In the genomic region with DNA sequence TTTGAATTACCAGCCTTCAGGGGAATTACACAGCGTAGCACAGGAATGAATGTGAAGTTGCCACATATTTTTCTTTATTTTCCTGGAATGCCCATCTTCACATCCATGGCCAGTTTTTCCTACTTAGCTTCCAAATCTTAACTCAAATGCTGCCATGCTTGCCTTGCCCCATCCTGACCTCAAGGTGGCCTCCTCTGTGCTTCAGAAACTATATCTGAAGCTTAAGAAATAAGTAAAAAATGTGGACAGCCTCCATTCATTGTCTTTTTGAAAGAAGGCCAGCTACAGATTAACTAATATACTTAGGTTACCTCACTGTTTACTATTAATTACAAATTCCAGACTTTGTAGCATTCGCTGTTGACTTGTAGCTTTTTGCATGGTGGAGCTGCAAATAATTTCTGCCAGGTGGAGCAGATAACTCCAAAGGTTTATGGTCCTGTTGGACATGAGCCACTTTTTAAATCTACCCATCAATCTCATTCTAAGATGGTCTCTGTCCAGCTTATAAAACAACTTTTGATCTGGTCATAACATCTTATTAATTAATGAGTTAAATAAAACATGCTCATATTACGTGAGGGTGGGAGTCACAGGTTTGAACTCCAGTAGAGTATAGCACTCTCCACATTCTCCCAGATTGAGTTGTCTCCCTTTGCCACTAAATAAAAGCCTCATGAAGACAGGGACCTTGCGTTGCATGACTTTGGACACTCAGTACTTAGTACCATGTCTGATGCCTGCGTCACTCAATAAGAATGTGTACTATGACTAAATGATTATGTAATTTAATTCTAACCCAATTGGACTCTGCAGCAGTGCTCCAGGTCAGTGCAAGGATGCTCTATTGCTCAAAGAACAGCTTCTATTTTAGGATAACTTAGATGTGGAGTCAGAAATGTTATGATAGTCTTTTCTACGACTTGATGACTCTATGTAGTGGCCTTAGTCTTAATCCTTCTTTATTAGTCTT, we compare ENCODE assay signal across 9 cellular contexts.
A peak's percentile ranks its signal among the peaks of the same experiment; 100 is the strongest.
DNase-seq lines count a peak whose midpoint lies in the region; ATAC-seq and TF ChIP-seq lines count a peak whose summit lies in the region.
"Had no signal": no experiment of that assay in that cellular context is flagged by ENCODE, and none has a peak within 500 bp of the region (broad histone marks: within the 10 kb centered on the region; RNA-seq: fewer than 3 reads in every experiment).

No MANE protein-coding gene starts in this region.

- no peaks in the 10 kb centered on the region for H3K9me3 ChIP-seq in neural cell (ENCODE audit: low read length)

- no peak overlapping the region for H3K4me3 ChIP-seq in GM12865 (ENCODE audit: low read depth, low read length)
- no peak overlapping the region for H3K4me3 ChIP-seq in cardiac fibroblast (replicated peaks in 1 of 2; ENCODE audit: low read depth in 2 of 2, low read length in 2 of 2)
- no peak overlapping the region for H3K4me3 ChIP-seq in neural cell (ENCODE audit: low read length)
- H3K4me3 ChIP-seq: lung had no signal

- TF ChIP-seq EP300 in neural cell (conservative IDR thresholded peaks at IDR 0.05; ENCODE audit: poor library complexity, severe bottlenecking), result no peak

- peak overlapping the region; percentile 56 for H3K27ac ChIP-seq in neural cell (ENCODE audit: low read length)

- no peaks in the 10 kb centered on the region for H4K20me1 ChIP-seq in neural cell (ENCODE audit: insufficient read depth)

- H3K4me1 Mint-ChIP-seq in natural killer cell treated with Interleukin-12 subunit alpha and Interleukin-12 subunit beta and Interleukin-15 and Interleukin-18, amount 100 ng/mL, for 72 hours (ENCODE audit: low read depth in 2 of 2), result no peaks in the 10 kb centered on the region

- no peak overlapping the region for H3K27ac Mint-ChIP-seq in natural killer cell treated with Interleukin-12 subunit alpha and Interleukin-12 subunit beta and Interleukin-15 and Interleukin-18, amount 100 ng/mL, for 72 hours

- DNase-seq in GM12865 (ENCODE audit: low read depth), result peak; percentile 35
- DNase-seq in M059J (ENCODE audit: low read depth), result peak; percentile 84
- DNase-seq in cardiac fibroblast (ENCODE audit: low read depth in 2 of 2), result peak; percentile 71 to 88
- DNase-seq in activated effector memory CD4-positive, alpha-beta T cell treated with anti-CD3 and anti-CD28 coated beads, Interleukin-2, amount 50 U/mL, for 16 hours, result no peak
- DNase-seq in activated CD4-positive, alpha-beta T cell treated with anti-CD3 and anti-CD28 coated beads, Interleukin-2, amount 50 U/mL, for 1 hour, result no peak
- DNase-seq in natural killer cell treated with Interleukin-12 subunit alpha and Interleukin-12 subunit beta and Interleukin-15 and Interleukin-18, amount 100 ng/mL, for 72 hours (ENCODE audit: low spot score), result no peak

- TF ChIP-seq RAD21 in neural cell (conservative IDR thresholded peaks at IDR 0.05), result no peak

- H3K9me3 Mint-ChIP-seq in natural killer cell treated with Interleukin-12 subunit alpha and Interleukin-12 subunit beta and Interleukin-15 and Interleukin-18, amount 100 ng/mL, for 72 hours, result no peaks in the 10 kb centered on the region

- no peaks in the 10 kb centered on the region for H3K27me3 ChIP-seq in neural cell (ENCODE audit: insufficient read depth, low read depth, low read length)

- H2AFZ ChIP-seq in neural cell (ENCODE audit: low read depth, low read length), result no peak overlapping the region

- no peaks in the 10 kb centered on the region for H3K9me2 ChIP-seq in neural cell (ENCODE audit: insufficient read depth, low read length)

- TF ChIP-seq CTCF in GM12865 (IDR thresholded peaks at IDR 0.05; ENCODE audit: insufficient read depth, low read depth, low read length, missing control alignments), result peak; percentile 28
- peak; percentile 55 for TF ChIP-seq CTCF in cardiac fibroblast (IDR thresholded peaks at IDR 0.05; ENCODE audit: low read depth, low read length)
- no peak for TF ChIP-seq CTCF in neural cell (IDR thresholded peaks at IDR 0.05; ENCODE audit: poor library complexity, severe bottlenecking)

- H3F3A ChIP-seq in neural cell (ENCODE audit: insufficient read depth, low read length, poor library complexity, severe bottlenecking), result no peaks in the 10 kb centered on the region

- peaks cover 5% of the 10 kb centered on the region in 2 donors for H3K27me3 Mint-ChIP-seq in natural killer cell treated with Interleukin-12 subunit alpha and Interleukin-12 subunit beta and Interleukin-15 and Interleukin-18, amount 100 ng/mL, for 72 hours

- ATAC-seq in natural killer cell treated with Interleukin-12 subunit alpha and Interleukin-12 subunit beta and Interleukin-15 and Interleukin-18, amount 100 ng/mL, for 72 hours, result no peak
- no peak for ATAC-seq in GM19035 (IDR thresholded peaks at IDR 0.05; ENCODE audit: unreplicated experiment)

- no peak overlapping the region for H3K4me3 Mint-ChIP-seq in natural killer cell treated with Interleukin-12 subunit alpha and Interleukin-12 subunit beta and Interleukin-15 and Interleukin-18, amount 100 ng/mL, for 72 hours

- no peaks in the 10 kb centered on the region for H3K79me2 ChIP-seq in neural cell (replicated peaks; ENCODE audit: insufficient read depth, low read length)

- H3K36me3 Mint-ChIP-seq in natural killer cell treated with Interleukin-12 subunit alpha and Interleukin-12 subunit beta and Interleukin-15 and Interleukin-18, amount 100 ng/mL, for 72 hours, result no peaks in the 10 kb centered on the region

- H3K4me2 ChIP-seq in neural cell (ENCODE audit: low read length), result no peak overlapping the region

- no peaks in the 10 kb centered on the region for H3K36me3 ChIP-seq in neural cell (ENCODE audit: insufficient read depth, low read length)

- H3K9ac ChIP-seq in neural cell (ENCODE audit: low read length), result no peak overlapping the region

TF ChIP-seq in neural cell, 6 proteins besides CTCF, POLR2A, EP300 and RAD21:
- TF ChIP-seq POLR2AphosphoS5 (IDR thresholded peaks at IDR 0.05) (no peak), TAF1 (IDR thresholded peaks at IDR 0.05; ENCODE audit: low read depth) (no peak), MXI1 (conservative IDR thresholded peaks at IDR 0.05; ENCODE audit: poor library complexity, severe bottlenecking) (no peak), EZH2 (IDR thresholded peaks at IDR 0.05; ENCODE audit: borderline replicate concordance, insufficient read depth, low read length, poor library complexity, severe bottlenecking) (no peak), SMC3 (conservative IDR thresholded peaks at IDR 0.05; ENCODE audit: poor library complexity) (no peak)
- TF ChIP-seq, protein P1, sequence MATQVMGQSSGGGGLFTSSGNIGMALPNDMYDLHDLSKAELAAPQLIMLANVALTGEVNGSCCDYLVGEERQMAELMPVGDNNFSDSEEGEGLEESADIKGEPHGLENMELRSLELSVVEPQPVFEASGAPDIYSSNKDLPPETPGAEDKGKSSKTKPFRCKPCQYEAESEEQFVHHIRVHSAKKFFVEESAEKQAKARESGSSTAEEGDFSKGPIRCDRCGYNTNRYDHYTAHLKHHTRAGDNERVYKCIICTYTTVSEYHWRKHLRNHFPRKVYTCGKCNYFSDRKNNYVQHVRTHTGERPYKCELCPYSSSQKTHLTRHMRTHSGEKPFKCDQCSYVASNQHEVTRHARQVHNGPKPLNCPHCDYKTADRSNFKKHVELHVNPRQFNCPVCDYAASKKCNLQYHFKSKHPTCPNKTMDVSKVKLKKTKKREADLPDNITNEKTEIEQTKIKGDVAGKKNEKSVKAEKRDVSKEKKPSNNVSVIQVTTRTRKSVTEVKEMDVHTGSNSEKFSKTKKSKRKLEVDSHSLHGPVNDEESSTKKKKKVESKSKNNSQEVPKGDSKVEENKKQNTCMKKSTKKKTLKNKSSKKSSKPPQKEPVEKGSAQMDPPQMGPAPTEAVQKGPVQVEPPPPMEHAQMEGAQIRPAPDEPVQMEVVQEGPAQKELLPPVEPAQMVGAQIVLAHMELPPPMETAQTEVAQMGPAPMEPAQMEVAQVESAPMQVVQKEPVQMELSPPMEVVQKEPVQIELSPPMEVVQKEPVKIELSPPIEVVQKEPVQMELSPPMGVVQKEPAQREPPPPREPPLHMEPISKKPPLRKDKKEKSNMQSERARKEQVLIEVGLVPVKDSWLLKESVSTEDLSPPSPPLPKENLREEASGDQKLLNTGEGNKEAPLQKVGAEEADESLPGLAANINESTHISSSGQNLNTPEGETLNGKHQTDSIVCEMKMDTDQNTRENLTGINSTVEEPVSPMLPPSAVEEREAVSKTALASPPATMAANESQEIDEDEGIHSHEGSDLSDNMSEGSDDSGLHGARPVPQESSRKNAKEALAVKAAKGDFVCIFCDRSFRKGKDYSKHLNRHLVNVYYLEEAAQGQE (IDR thresholded peaks at IDR 0.05; ENCODE audit: borderline replicate concordance), result no peak

Comparison
In these comparisons a context has a peak if more than half of its experiments do, and no peak if none do; other contexts are left out.
1. DNase-seq: peak in GM12865 (single experiment), M059J (single experiment) and cardiac fibroblast (2 of 2); none in activated effector memory CD4-positive, alpha-beta T cell treated with anti-CD3 and anti-CD28 coated beads, Interleukin-2, amount 50 U/mL, for 16 hours (single experiment), activated CD4-positive, alpha-beta T cell treated with anti-CD3 and anti-CD28 coated beads, Interleukin-2, amount 50 U/mL, for 1 hour (single experiment) and natural killer cell treated with Interleukin-12 subunit alpha and Interleukin-12 subunit beta and Interleukin-15 and Interleukin-18, amount 100 ng/mL, for 72 hours (single experiment).